8 cellular contexts compared by ENCODE assay signal in the genomic region with DNA sequence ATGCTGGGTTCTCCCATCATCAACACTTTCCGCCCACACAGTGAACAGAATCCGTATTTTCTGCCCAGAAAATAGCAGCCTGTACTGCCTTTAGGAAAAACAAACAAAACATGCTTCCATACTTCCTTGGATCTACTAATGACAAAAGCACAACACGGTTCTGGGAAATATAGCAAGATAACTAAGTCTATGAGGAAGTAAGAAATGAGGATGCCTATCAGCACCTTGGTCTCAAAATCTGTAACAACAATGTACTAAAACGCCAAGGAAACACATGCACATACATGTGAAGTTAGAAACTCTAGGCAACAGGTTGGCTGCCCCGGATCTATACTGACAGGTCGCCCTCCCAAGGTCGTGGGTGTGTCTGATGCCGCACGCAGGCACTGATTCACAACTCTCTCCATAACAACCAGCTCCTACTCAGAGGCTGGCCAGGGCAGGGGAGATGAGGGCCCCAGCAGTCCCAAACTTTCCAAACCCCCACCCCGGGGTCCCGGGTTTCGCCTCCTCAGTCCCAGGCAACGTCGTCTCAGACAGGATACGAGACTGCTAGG. TPM values are rescaled to one million over a fixed set of nuclear protein-coding genes. Genes with fewer than 3 reads are reported as not detected.
DNase-seq lines count a peak whose midpoint lies in the region; ATAC-seq and TF ChIP-seq lines count a peak whose summit lies in the region.

No MANE protein-coding gene starts in this region.

- peak overlapping the region; percentile 68 for H3K27ac Mint-ChIP-seq in mesothelial cell of epicardium

- peak; percentile 25 for ATAC-seq in HG02610 (IDR thresholded peaks at IDR 0.05; ENCODE audit: unreplicated experiment)

- peaks cover 21% of the 10 kb centered on the region for H3K4me1 Mint-ChIP-seq in mesothelial cell of epicardium

- peak overlapping the region; percentile 84 for H3K4me3 Mint-ChIP-seq in mesothelial cell of epicardium

- no peaks in the 10 kb centered on the region for H3K36me3 Mint-ChIP-seq in mesothelial cell of epicardium

- no peaks in the 10 kb centered on the region for H3K27me3 Mint-ChIP-seq in mesothelial cell of epicardium (ENCODE audit: low read depth)

- TF ChIP-seq CTCF in GM12875 (IDR thresholded peaks at IDR 0.05; ENCODE audit: borderline replicate concordance, insufficient read depth, low read depth, low read length) (no peak), mesothelial cell of epicardium (IDR thresholded peaks at IDR 0.05; ENCODE audit: unreplicated experiment) (no peak)

- peak overlapping the region; percentile 52 for H3K4me3 ChIP-seq in GM12875 (ENCODE audit: low read depth, low read length)

- H3K9me3 Mint-ChIP-seq in mesothelial cell of epicardium: no peaks in the 10 kb centered on the region

- DNase-seq in NCI-H146 (lab: John Stamatoyannopoulos, UW) (peak; percentile 61), mesothelial cell of epicardium (ENCODE audit: low spot score in 2 of 2, unreplicated experiment in 2 of 2) (no peak), NCI-H2227 treated with DMSO at 0.1 percent for 48 hours (lab: John Stamatoyannopoulos, UW) (no peak)
- DNase-seq in activated CD8-positive, alpha-beta memory T cell treated with anti-CD3 and anti-CD28 coated beads for 1 hour (ENCODE audit: extremely low read depth in 1 of 2, low read depth in 1 of 2): peak; percentile 46 to 51
- peak; percentile 39 for DNase-seq in effector CD8-positive, alpha-beta T cell (lab: John Stamatoyannopoulos, UW)
- peak; percentile 45 for DNase-seq in stimulated activated CD8-positive, alpha-beta memory T cell treated with anti-CD3 and anti-CD28 coated beads, Interleukin-4, amount 100 ng/mL, for 24 hours (ENCODE audit: low read depth)

RNA-seq across cellular contexts. Expression of gene BTBD9, which starts 0.7 kb away (rescaled TPM):
- total RNA-seq in mesothelial cell of epicardium: 20.5 to 24.1 TPM (median 23.0 TPM) in 3 replicates

Comparison
In these comparisons a context has a peak if more than half of its experiments do, and no peak if none do; other contexts are left out.
1. DNase-seq: peak in NCI-H146 (single experiment), activated CD8-positive, alpha-beta memory T cell treated with anti-CD3 and anti-CD28 coated beads for 1 hour (2 of 2), effector CD8-positive, alpha-beta T cell (single experiment) and stimulated activated CD8-positive, alpha-beta memory T cell treated with anti-CD3 and anti-CD28 coated beads, Interleukin-4, amount 100 ng/mL, for 24 hours (single experiment); none in mesothelial cell of epicardium (0 of 2) and NCI-H2227 treated with DMSO at 0.1 percent for 48 hours (single experiment).